Comparison of ENCODE assay signal across 8 cellular contexts in the genomic region with DNA sequence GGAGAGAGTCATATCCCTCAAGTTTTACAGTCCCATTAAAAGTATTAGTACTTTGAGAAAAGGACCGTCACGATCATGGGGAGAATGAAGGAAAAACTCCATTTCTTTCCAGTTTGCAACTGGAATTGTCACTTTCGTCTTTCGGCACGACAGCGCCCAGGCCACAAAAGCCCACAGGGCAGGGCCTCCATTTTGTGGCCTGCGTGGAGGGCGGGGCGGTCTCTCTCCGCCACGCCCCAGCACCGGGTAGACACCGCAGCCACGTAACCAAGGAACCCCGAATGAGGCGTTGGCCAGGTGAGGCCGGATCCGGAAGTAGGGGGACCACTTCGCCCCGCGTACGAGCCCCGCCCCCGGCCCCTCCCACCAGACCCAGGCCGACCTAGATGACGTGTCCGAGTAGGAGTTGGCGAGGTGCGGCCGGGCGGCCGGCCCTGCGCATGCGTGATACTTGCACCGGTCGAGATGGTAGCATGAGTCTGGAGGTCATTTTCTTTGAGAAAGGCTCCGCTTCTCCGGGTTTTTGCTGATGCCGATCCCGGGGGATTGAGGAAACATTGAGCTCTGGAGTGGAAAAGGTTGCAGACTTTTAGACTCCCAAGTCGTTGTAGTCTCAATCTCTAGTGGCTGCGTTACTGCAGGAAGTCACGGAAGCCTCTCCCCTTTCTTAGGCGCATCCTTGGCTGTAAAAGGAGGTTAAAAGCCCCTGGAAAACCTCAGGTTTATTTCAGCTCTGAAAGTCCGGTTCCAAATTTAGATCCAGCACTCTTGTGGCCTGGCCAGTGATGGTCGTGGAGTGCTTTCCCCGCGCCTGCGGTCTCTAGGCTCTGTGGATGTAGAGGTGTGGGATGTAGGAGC. TPM values are rescaled to one million over a fixed set of nuclear protein-coding genes. Genes with fewer than 3 reads are reported as not detected.
DNase-seq lines count a peak whose midpoint lies in the region; ATAC-seq lines count a peak whose summit lies in the region.

No MANE protein-coding gene starts in this region.

- peak; percentile 58 for ATAC-seq in GM19324 (IDR thresholded peaks at IDR 0.05; ENCODE audit: low FRiP score, unreplicated experiment)
- ATAC-seq in HG03460 (IDR thresholded peaks at IDR 0.05; ENCODE audit: unreplicated experiment), result peak; percentile 42
- ATAC-seq in left lobe of liver, result peak; percentile 77

- DNase-seq in NCI-H69 (lab: John Stamatoyannopoulos, UW) (peak; percentile 99), left lobe of liver (ENCODE audit: low spot score) (peak; percentile 99)
- peak; percentile 96 for DNase-seq in activated CD4-positive, alpha-beta T cell treated with anti-CD3 and anti-CD28 coated beads, Interleukin-2, amount 50 U/mL, for 1 hour
- DNase-seq in stimulated activated CD4-positive, alpha-beta T cell treated with anti-CD3 and anti-CD28 coated beads, Interleukin-2, amount 100 ng/mL, for 24 hours, result peak; percentile 97

- no peaks in the 10 kb centered on the region for H3K27me3 ChIP-seq in BLaER1

- peak overlapping the region; percentile 77 for H3K4me3 ChIP-seq in BLaER1

- no peaks in the 10 kb centered on the region for H3K9me3 Mint-ChIP-seq in dendritic cell treated with granulocyte-macrophage colony-stimulating factor and Interleukin-4, amounts not matched to agents 40 ng/mL and 50 ng/mL, for 4 days

- peaks cover 10% of the 10 kb centered on the region; the same call in 1 of the 2 replicates for H4K20me1 ChIP-seq in BLaER1

- no peaks in the 10 kb centered on the region for H3K36me3 ChIP-seq in BLaER1

- peak overlapping the region; percentile 82 for H3K4me3 Mint-ChIP-seq in dendritic cell treated with granulocyte-macrophage colony-stimulating factor and Interleukin-4, amounts not matched to agents 40 ng/mL and 50 ng/mL, for 4 days

- no peaks in the 10 kb centered on the region for H3K27me3 Mint-ChIP-seq in dendritic cell treated with granulocyte-macrophage colony-stimulating factor and Interleukin-4, amounts not matched to agents 40 ng/mL and 50 ng/mL, for 4 days

- intact Hi-C loops in dendritic cell treated with granulocyte-macrophage colony-stimulating factor and Interleukin-4, amounts not matched to agents 40 ng/mL and 50 ng/mL, for 4 days (cut with micrococcal nuclease), result no loop called here

- peaks cover 64% of the 10 kb centered on the region for H3K4me1 ChIP-seq in BLaER1

- H3K36me3 Mint-ChIP-seq in dendritic cell treated with granulocyte-macrophage colony-stimulating factor and Interleukin-4, amounts not matched to agents 40 ng/mL and 50 ng/mL, for 4 days (ENCODE audit: low read depth), result peaks cover 22% of the 10 kb centered on the region

- H3K4me2 ChIP-seq in BLaER1, result peak overlapping the region; percentile 98

- H3K9ac ChIP-seq in BLaER1, result peak overlapping the region; percentile 85

- 0 out of 2 replicates have a peak, but pooled peaks cover 3% of the 10 kb centered on the region for H3K9me3 ChIP-seq in BLaER1

- H3K27ac ChIP-seq in BLaER1, result peak overlapping the region; percentile 87

- H3K27ac Mint-ChIP-seq in dendritic cell treated with granulocyte-macrophage colony-stimulating factor and Interleukin-4, amounts not matched to agents 40 ng/mL and 50 ng/mL, for 4 days, result peak overlapping the region; percentile 88

- peaks cover 61% of the 10 kb centered on the region for H3K4me1 Mint-ChIP-seq in dendritic cell treated with granulocyte-macrophage colony-stimulating factor and Interleukin-4, amounts not matched to agents 40 ng/mL and 50 ng/mL, for 4 days (ENCODE audit: low read depth)

RNA-seq across cellular contexts. Expression of a gene that starts 2.7 kb away (rescaled TPM):
- 90.8 TPM for total RNA-seq in left lobe of liver

Comparison
In these comparisons a context has a peak if more than half of its experiments do, and no peak if none do; other contexts are left out.
1. Peak in every context shown above with its lines: DNase-seq, ATAC-seq, H3K4me3 ChIP-seq and H3K27ac ChIP-seq.